ENCODE assay signal across 41 cellular contexts in the genomic region with DNA sequence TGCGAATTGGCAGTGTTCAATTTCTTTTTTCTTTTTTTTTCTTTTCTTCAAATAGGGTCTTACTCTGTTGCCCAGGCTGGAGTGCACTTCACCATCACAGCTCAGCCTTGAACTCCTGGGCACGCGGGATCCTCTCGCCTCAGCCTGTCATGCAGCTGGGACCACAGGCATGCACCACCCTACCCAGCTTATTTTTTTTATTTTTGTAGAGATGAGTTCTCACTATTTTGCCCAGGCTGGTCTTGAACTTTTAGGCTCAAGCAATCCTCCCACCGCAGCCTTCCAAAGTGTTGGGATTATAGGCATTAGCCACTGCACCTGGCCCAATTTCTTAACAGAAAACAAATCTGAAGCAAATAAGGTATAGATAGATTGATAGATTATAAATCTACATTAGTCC.
"Had no signal": no experiment of that assay in that cellular context is flagged by ENCODE, and none has a peak within 500 bp of the region (broad histone marks: within the 10 kb centered on the region; RNA-seq: fewer than 3 reads in every experiment).

No MANE protein-coding gene starts in this region.

- H3K4me1 ChIP-seq: adrenal gland, ascending aorta, body of pancreas, breast epithelium had no signal

- FAIRE-seq: astrocyte, bronchial epithelial cell had no signal

- H3K4me1 Mint-ChIP-seq: activated naive CD4-positive, alpha-beta T cell treated with anti-CD3 and anti-CD28 coated beads, Interleukin-2, amount 10 ng/mL, durations not matched to agents 7 days and 5 days; activated naive CD4-positive, alpha-beta T cell treated with anti-CD3 and anti-CD28 coated beads, Interleukin-2, amount 50 U/mL, for 24 hours; activated naive CD8-positive, alpha-beta T cell treated with anti-CD3 and anti-CD28 coated beads for 36 hours; activated naive CD8-positive, alpha-beta T cell treated with anti-CD3 and anti-CD28 coated beads, Interleukin-2, amount 10 ng/mL, durations not matched to agents 7 days and 5 days; activated naive CD8-positive, alpha-beta T cell treated with anti-CD3 and anti-CD28 coated beads, Interleukin-2, amount 50 U/mL, for 24 hours; activated T-helper 17 cell treated with anti-CD3 and anti-CD28 coated beads, Interleukin-2, amount 50 U/mL, for 72 hours; central memory CD8-positive, alpha-beta T cell had no signal

- H3K27me3 ChIP-seq: adrenal gland, ascending aorta, body of pancreas, brain microvascular endothelial cell, breast epithelium, cardiac muscle cell had no signal

- H3K27me3 Mint-ChIP-seq: activated naive CD8-positive, alpha-beta T cell treated with anti-CD3 and anti-CD28 coated beads, Interleukin-2, amount 10 ng/mL, durations not matched to agents 7 days and 5 days; brain had no signal

- H3K9me3 Mint-ChIP-seq: activated naive CD4-positive, alpha-beta T cell treated with anti-CD3 and anti-CD28 coated beads for 36 hours; activated naive CD4-positive, alpha-beta T cell treated with anti-CD3 and anti-CD28 coated beads, Interleukin-2, amount 50 U/mL, for 24 hours; activated naive CD4-positive, alpha-beta T cell treated with anti-CD3 and anti-CD28 coated beads, Interleukin-2, amount 50 U/mL, for 72 hours; activated naive CD8-positive, alpha-beta T cell treated with anti-CD3 and anti-CD28 coated beads, Interleukin-2, amount 50 U/mL, for 24 hours; activated T-cell treated with anti-CD3 and anti-CD28 coated beads, Interleukin-2, amount 50 U/mL, for 24 hours; activated T-cell treated with anti-CD3 and anti-CD28 coated beads, Interleukin-2, amount 50 U/mL, for 4 hours; activated T-helper 1 cell treated with anti-CD3 and anti-CD28 coated beads, Interleukin-12 subunit alpha, Interleukin-12 subunit beta, Interleukin-2, Interleukin-4 antibody, amounts not matched to agents 30 ng/mL and 10 ng/mL and 1 ng/mL, durations not matched to agents 14 hours and 24 hours and 36 hours; activated T-helper 17 cell treated with anti-CD3 and anti-CD28 coated beads, Interleukin-2, amount 50 U/mL, for 72 hours; activated T-helper 2 cell treated with anti-CD3 and anti-CD28 coated beads, Interferon-gamma antibody, Interleukin-2, Interleukin-4, amounts not matched to agents 10 μg/mL and 5 μg/mL and 100 μg/mL, durations not matched to agents 14 hours and 24 hours and 36 hours; central memory CD8-positive, alpha-beta T cell had no signal

- DNase-seq: activated effector memory CD4-positive, alpha-beta T cell treated with anti-CD3 and anti-CD28 coated beads, Interleukin-2, amount 50 U/mL, for 16 hours; activated effector memory CD4-positive, alpha-beta T cell treated with Interleukin-2 at 50 U/mL for 16 hours; activated gamma-delta T cell; activated gamma-delta T cell treated with Interleukin-2 at 50 U/mL for 16 hours; activated naive CD4-positive, alpha-beta T cell; activated naive CD4-positive, alpha-beta T cell treated with anti-CD3 and anti-CD28 coated beads for 36 hours; activated naive CD4-positive, alpha-beta T cell treated with anti-CD3 and anti-CD28 coated beads, Interleukin-2, amount 10 ng/mL, durations not matched to agents 7 days and 5 days; activated naive CD4-positive, alpha-beta T cell treated with anti-CD3 and anti-CD28 coated beads, Interleukin-2, amount 50 U/mL, for 16 hours; activated naive CD4-positive, alpha-beta T cell treated with Interleukin-2 at 50 U/mL for 16 hours; activated naive CD8-positive, alpha-beta T cell treated with anti-CD3 and anti-CD28 coated beads for 36 hours; activated naive CD8-positive, alpha-beta T cell treated with anti-CD3 and anti-CD28 coated beads, Interleukin-2, amount 10 ng/mL, durations not matched to agents 7 days and 5 days; activated naive CD8-positive, alpha-beta T cell treated with anti-CD3 and anti-CD28 coated beads, Interleukin-2, amount 50 U/mL, for 24 hours; activated T-cell treated with anti-CD3 and anti-CD28 coated beads for 4 hours; activated T-cell treated with anti-CD3 and anti-CD28 coated beads, Interleukin-2, amount 50 U/mL, for 1 hour; activated T-cell treated with anti-CD3 and anti-CD28 coated beads, Interleukin-2, amount 50 U/mL, for 24 hours; activated T-cell treated with anti-CD3 and anti-CD28 coated beads, Interleukin-2, amount 50 U/mL, for 4 hours; activated T-cell treated with anti-CD3 and anti-CD28 coated beads, Interleukin-2, amount 50 U/mL, for 48 hours; activated T-cell treated with anti-CD3 and anti-CD28 coated beads, Interleukin-2, amount 50 U/mL, for 72 hours; adrenal gland; amniotic stem cell; amygdala; anterior cingulate cortex; aorta; body of pancreas; brain microvascular endothelial cell; caudate nucleus; central memory CD4-positive, alpha-beta T cell; cerebellar nuclear complex had no signal

- H3K9me3 ChIP-seq: adrenal gland, ascending aorta, breast epithelium had no signal

- ATAC-seq: activated naive CD4-positive, alpha-beta T cell treated with anti-CD3 and anti-CD28 coated beads, Interleukin-2, amount 50 U/mL, for 72 hours; activated naive CD8-positive, alpha-beta T cell treated with anti-CD3 and anti-CD28 coated beads, Interleukin-2, amount 50 U/mL, for 24 hours; activated T-cell treated with anti-CD3 and anti-CD28 coated beads, Interleukin-2, amount 50 U/mL, for 4 hours; activated T-cell treated with anti-CD3 and anti-CD28 coated beads, Interleukin-2, amount 50 U/mL, for 72 hours; activated T-helper 17 cell treated with anti-CD3 and anti-CD28 coated beads, Interleukin-2, amount 50 U/mL, for 72 hours; body of pancreas had no signal

- H3K36me3 ChIP-seq: adrenal gland, ascending aorta, brain microvascular endothelial cell, breast epithelium, cardiac muscle cell had no signal

- H3K36me3 Mint-ChIP-seq: activated naive CD4-positive, alpha-beta T cell treated with anti-CD3 and anti-CD28 coated beads, Interleukin-2, amount 10 ng/mL, durations not matched to agents 7 days and 5 days; activated naive CD4-positive, alpha-beta T cell treated with anti-CD3 and anti-CD28 coated beads, Interleukin-2, amount 50 U/mL, for 24 hours; activated naive CD4-positive, alpha-beta T cell treated with anti-CD3 and anti-CD28 coated beads, Interleukin-2, amount 50 U/mL, for 72 hours; activated naive CD8-positive, alpha-beta T cell treated with anti-CD3 and anti-CD28 coated beads for 36 hours; activated naive CD8-positive, alpha-beta T cell treated with anti-CD3 and anti-CD28 coated beads, Interleukin-2, amount 10 ng/mL, durations not matched to agents 7 days and 5 days; brain had no signal

- H3K4me3 Mint-ChIP-seq: activated naive CD4-positive, alpha-beta T cell treated with anti-CD3 and anti-CD28 coated beads for 36 hours; activated naive CD4-positive, alpha-beta T cell treated with anti-CD3 and anti-CD28 coated beads, Interleukin-2, amount 10 ng/mL, durations not matched to agents 7 days and 5 days; activated naive CD4-positive, alpha-beta T cell treated with anti-CD3 and anti-CD28 coated beads, Interleukin-2, amount 50 U/mL, for 24 hours; activated naive CD8-positive, alpha-beta T cell; activated naive CD8-positive, alpha-beta T cell treated with anti-CD3 and anti-CD28 coated beads for 36 hours; activated naive CD8-positive, alpha-beta T cell treated with anti-CD3 and anti-CD28 coated beads, Interleukin-2, amount 10 ng/mL, durations not matched to agents 7 days and 5 days; activated naive CD8-positive, alpha-beta T cell treated with anti-CD3 and anti-CD28 coated beads, Interleukin-2, amount 50 U/mL, for 24 hours; activated T-cell treated with anti-CD3 and anti-CD28 coated beads, Interleukin-2, amount 50 U/mL, for 24 hours; activated T-cell treated with anti-CD3 and anti-CD28 coated beads, Interleukin-2, amount 50 U/mL, for 4 hours; activated T-cell treated with anti-CD3 and anti-CD28 coated beads, Interleukin-2, amount 50 U/mL, for 72 hours; activated T-helper 1 cell treated with anti-CD3 and anti-CD28 coated beads, Interleukin-12 subunit alpha, Interleukin-12 subunit beta, Interleukin-2, Interleukin-4 antibody, amounts not matched to agents 30 ng/mL and 10 ng/mL and 1 ng/mL, durations not matched to agents 14 hours and 24 hours and 36 hours; activated T-helper 17 cell treated with anti-CD3 and anti-CD28 coated beads, Interleukin-2, amount 50 U/mL, for 72 hours; brain; central memory CD8-positive, alpha-beta T cell had no signal

- H3K27ac Mint-ChIP-seq: activated naive CD4-positive, alpha-beta T cell treated with anti-CD3 and anti-CD28 coated beads for 36 hours; activated naive CD4-positive, alpha-beta T cell treated with anti-CD3 and anti-CD28 coated beads, Interleukin-2, amount 10 ng/mL, durations not matched to agents 7 days and 5 days; activated naive CD4-positive, alpha-beta T cell treated with anti-CD3 and anti-CD28 coated beads, Interleukin-2, amount 50 U/mL, for 24 hours; activated naive CD4-positive, alpha-beta T cell treated with anti-CD3 and anti-CD28 coated beads, Interleukin-2, amount 50 U/mL, for 72 hours; activated naive CD8-positive, alpha-beta T cell; activated naive CD8-positive, alpha-beta T cell treated with anti-CD3 and anti-CD28 coated beads for 36 hours; activated naive CD8-positive, alpha-beta T cell treated with anti-CD3 and anti-CD28 coated beads, Interleukin-2, amount 10 ng/mL, durations not matched to agents 7 days and 5 days; activated naive CD8-positive, alpha-beta T cell treated with anti-CD3 and anti-CD28 coated beads, Interleukin-2, amount 50 U/mL, for 24 hours; activated T-cell treated with anti-CD3 and anti-CD28 coated beads, Interleukin-2, amount 50 U/mL, for 24 hours; activated T-cell treated with anti-CD3 and anti-CD28 coated beads, Interleukin-2, amount 50 U/mL, for 72 hours; activated T-helper 1 cell treated with anti-CD3 and anti-CD28 coated beads, Interleukin-12 subunit alpha, Interleukin-12 subunit beta, Interleukin-2, Interleukin-4 antibody, amounts not matched to agents 30 ng/mL and 10 ng/mL and 1 ng/mL, durations not matched to agents 14 hours and 24 hours and 36 hours; activated T-helper 17 cell treated with anti-CD3 and anti-CD28 coated beads, Interleukin-2, amount 50 U/mL, for 72 hours; activated T-helper 2 cell treated with anti-CD3 and anti-CD28 coated beads, Interferon-gamma antibody, Interleukin-2, Interleukin-4, amounts not matched to agents 10 μg/mL and 5 μg/mL and 100 μg/mL, durations not matched to agents 14 hours and 24 hours and 36 hours; brain had no signal

- H3K4me3 ChIP-seq: adrenal gland, ascending aorta, body of pancreas, breast epithelium, cardiac muscle cell had no signal

- H3K27ac ChIP-seq: adrenal gland, ascending aorta, body of pancreas, brain microvascular endothelial cell, breast epithelium, cardiac muscle cell had no signal
